Comparison of ENCODE assay signal across 8 cellular contexts in genomic region chr3:69092030-69092513, GRCh38. TPM values are rescaled to one million over a fixed set of nuclear protein-coding genes. Genes with fewer than 3 reads are reported as not detected.
DNase-seq lines count a peak whose midpoint lies in the region; ATAC-seq and TF ChIP-seq lines count a peak whose summit lies in the region.

No MANE protein-coding gene starts in this region.

- DNase-seq in NCI-H69 (lab: John Stamatoyannopoulos, UW) (peak; percentile 7), dorsolateral prefrontal cortex (no peak), renal cortical epithelial cell (ENCODE audit: low read depth) (peak; percentile 42), NCI-H1694 (lab: John Stamatoyannopoulos, UW) (no peak), NCI-H748 treated with DMSO at 0.1 percent for 48 hours (lab: John Stamatoyannopoulos, UW) (no peak), H7 (no peak)

- intact Hi-C loops in dorsolateral prefrontal cortex (cut with DNase I) = loop anchor here in 1 of 2 donors (2.0 kb wide), 1 partner anchor 19 kb away; no protein-coding TSS in a partner anchor

- TF ChIP-seq CTCF in dorsolateral prefrontal cortex (IDR thresholded peaks at IDR 0.05 in 54 of 56, conservative IDR thresholded peaks at IDR 0.05 in 2 of 56; ENCODE audit: low read depth in 1 of 56, partially characterized antibody in 56 of 56) = peak in 1 of 56 donors; percentile 5

- peak; percentile 60 for ATAC-seq in GM18508 (IDR thresholded peaks at IDR 0.05; ENCODE audit: insufficient read depth, unreplicated experiment)
- peak; percentile 79 for ATAC-seq in HG02610 (IDR thresholded peaks at IDR 0.05; ENCODE audit: unreplicated experiment)

- H3K36me3 ChIP-seq in H7 (replicated peaks; ENCODE audit: control insufficient read depth, insufficient read depth, low read length) = no peaks in the 10 kb centered on the region

- H3K4me3 ChIP-seq in dorsolateral prefrontal cortex (peak overlapping the region in 41 of 59 donors; percentile 1 to 80 (median 18)), H7 (ENCODE audit: insufficient read depth, low read depth, low read length) (no peak overlapping the region)

- H3K27me3 ChIP-seq in dorsolateral prefrontal cortex = no peaks in the 10 kb centered on the region
- no peaks in the 10 kb centered on the region for H3K27me3 ChIP-seq in H7 (ENCODE audit: control insufficient read depth, insufficient read depth, low read length)

- peak overlapping the region; percentile 38 to 99 (median 90) for H3K27ac ChIP-seq in dorsolateral prefrontal cortex

RNA-seq across cellular contexts. Expression of gene ARL6IP5, which starts 7.3 kb away (rescaled TPM):
- 100 to 1,000 TPM in 113 of 120 experiments, 10 to 100 TPM in 7; 51.3 to 182 (median 139) TPM for total RNA-seq in dorsolateral prefrontal cortex
- total RNA-seq in renal cortical epithelial cell = 160 and 196 TPM in 2 replicates
- 19.0 and 20.9 TPM in 2 replicates for total RNA-seq in H7 (2014; rRNA removed; shearing (Covaris generic))

RNA-seq across cellular contexts. Expression of gene UBA3, which starts 11.9 kb away (rescaled TPM):
- total RNA-seq in dorsolateral prefrontal cortex (10 to 100 TPM; 45.9 to 99.3 (median 65.9) TPM), renal cortical epithelial cell (81.3 and 120 TPM in 2 replicates)
- total RNA-seq in H7 (2014; rRNA removed; shearing (Covaris generic)) = 81.2 and 94.7 TPM in 2 replicates

RNA-seq across cellular contexts. Expression of gene LMOD3, which starts 30.3 kb away (rescaled TPM):
- total RNA-seq in dorsolateral prefrontal cortex = 1 to 10 TPM in 7 of 120 experiments, under 1 TPM in 106, not detected in 7; 0.13 to 1.2 (median 0.44) TPM
- total RNA-seq in renal cortical epithelial cell = not detected in 2 replicates
- total RNA-seq in H7 (2014; rRNA removed; shearing (Covaris generic)) = not detected in 2 replicates

RNA-seq across cellular contexts. Expression of gene TMF1, which starts 39.9 kb away (rescaled TPM):
- 10 to 100 TPM; 26.4 to 42.8 (median 33.8) TPM for total RNA-seq in dorsolateral prefrontal cortex
- 23.8 and 55.6 TPM in 2 replicates for total RNA-seq in renal cortical epithelial cell
- 8.9 and 15.3 TPM in 2 replicates for total RNA-seq in H7 (2014; rRNA removed; shearing (Covaris generic))

Comparison
In these comparisons a context has a peak if more than half of its experiments do, and no peak if none do; other contexts are left out.
1. DNase-seq: peak in NCI-H69 (single experiment) and renal cortical epithelial cell (single experiment); none in dorsolateral prefrontal cortex (0 of 10), NCI-H1694 (single experiment), NCI-H748 treated with DMSO at 0.1 percent for 48 hours (single experiment) and H7 (single experiment).